In genomic region chr1:98661544-98662353, GRCh38 we compare ENCODE assay signal across 8 cellular contexts. TPM values are rescaled to one million over a fixed set of nuclear protein-coding genes. Genes with fewer than 3 reads are reported as not detected.
DNase-seq lines count a peak whose midpoint lies in the region; ATAC-seq and TF ChIP-seq lines count a peak whose summit lies in the region.

SNX7 (plus strand) TSS chr1:98661721; CDS start chr1:98661732, 11 bp downstream.

- POLR2A ChIA-PET in SK-N-SH (lab: Yijun Ruan, JAX) = interaction anchor here (1.2 kb wide), 2 partner anchors 9 to 10 kb away, joined by 3 to 5 read pairs; no protein-coding TSS in a partner anchor

- H3K4me1 ChIP-seq in SK-N-SH (ENCODE audit: control insufficient read depth in 1 of 2, insufficient read depth in 2 of 2, low read depth in 1 of 2, low read length in 1 of 2) (peaks cover 0 to 13% of the 10 kb centered on the region in 2 experiments; a peak in 2 of 4 replicates), spleen (peaks cover 0 to 28% (median 17%) of the 10 kb centered on the region in 6 donors)

- peak; percentile 88 for DNase-seq in DMS 273 (lab: John Stamatoyannopoulos, UW; ENCODE audit: unreplicated experiment)
- peak in 1 of 2 experiments; percentile 9 for DNase-seq in HL-60 (ENCODE audit: low read depth in 1 of 2, low spot score in 1 of 2)
- peak; percentile 97 for DNase-seq in SK-N-SH
- peak; percentile 26 to 90 (median 62) for DNase-seq in dorsolateral prefrontal cortex
- DNase-seq in left colon = peak; percentile 83 to 86
- peak; percentile 90 for DNase-seq in spleen
- no peak for DNase-seq in MV-4-11 (lab: John Stamatoyannopoulos, UW)

- H3K9me2 ChIP-seq in SK-N-SH = no peaks in the 10 kb centered on the region

- no peaks in the 10 kb centered on the region; the same call in 1 of the 2 replicates for H4K20me1 ChIP-seq in SK-N-SH (ENCODE audit: insufficient read depth)

- H3K27me3 ChIP-seq in HL-60 (ENCODE audit: insufficient read depth, poor library complexity, severe bottlenecking) (peaks cover 23% of the 10 kb centered on the region), SK-N-SH (ENCODE audit: insufficient read depth) (no peaks in the 10 kb centered on the region), dorsolateral prefrontal cortex (no peaks in the 10 kb centered on the region), spleen (replicated peaks in 1 of 7) (peaks cover 0 to 50% (median 13%) of the 10 kb centered on the region in 7 donors)

- intact Hi-C loops in dorsolateral prefrontal cortex (cut with DNase I) (loop anchor here in 1 of 2 donors (10.0 kb wide), 1 partner anchor 343 kb away; the partner anchor contains the start of gene PLPPR5), left colon (cut with DNase I, micrococcal nuclease) (no loop called here), spleen (cut with DNase I; ENCODE audit: low total_unique reads) (no loop called here)

- H3K4me3 ChIP-seq in HL-60 (replicated peaks; ENCODE audit: insufficient read depth, low read length) (0 out of 2 replicates have a peak within 1 kb of the TSS, but pooled peaks have one; percentile 1), SK-N-SH (ENCODE audit: low read depth in 2 of 2, low read length in 1 of 2) (peak within 1 kb of the TSS; percentile 83 to 93), dorsolateral prefrontal cortex (peak within 1 kb of the TSS; percentile 65 to 94 (median 84)), spleen (peak within 1 kb of the TSS; percentile 29 to 76 (median 64))

- ATAC-seq in GM19455 (IDR thresholded peaks at IDR 0.05; ENCODE audit: unreplicated experiment) (peak; percentile 62), left colon (peak; percentile 86)

- peaks cover 15% of the 10 kb centered on the region for H3F3A ChIP-seq in SK-N-SH (replicated peaks; ENCODE audit: insufficient read depth)

- no peaks in the 10 kb centered on the region for H3K36me3 ChIP-seq in SK-N-SH (replicated peaks in 1 of 2; ENCODE audit: control insufficient read depth in 1 of 2, insufficient read depth in 2 of 2, low read length in 1 of 2)
- H3K36me3 ChIP-seq in spleen = no peaks in the 10 kb centered on the region

- CTCF ChIA-PET in SK-N-SH (lab: Yijun Ruan, JAX) = interaction anchor here (0.6 to 1.4 kb wide), 4 partner anchors 10 to 194 kb away, joined by 3 to 6 read pairs (median 4); no protein-coding TSS in a partner anchor

- peak in 1 of 3 donors; percentile 33 for TF ChIP-seq POLR2A in spleen (IDR thresholded peaks at IDR 0.05)

- peak within 1 kb of the TSS; percentile 93 for H2AFZ ChIP-seq in SK-N-SH (ENCODE audit: low read depth)

- TF ChIP-seq EP300 in SK-N-SH (IDR thresholded peaks at IDR 0.05; ENCODE audit: borderline replicate concordance in 1 of 2, low read depth in 1 of 2, low read length in 1 of 2) = no peak

- H3K27ac ChIP-seq in HL-60 (replicated peaks) = no peak within 1 kb of the TSS
- H3K27ac ChIP-seq in SK-N-SH (ENCODE audit: low read depth in 2 of 2, low read length in 1 of 2) = peak within 1 kb of the TSS; percentile 82 to 90
- peak within 1 kb of the TSS in 57 of 59 donors; percentile 3 to 89 (median 78) for H3K27ac ChIP-seq in dorsolateral prefrontal cortex
- peak within 1 kb of the TSS; percentile 55 to 85 (median 78) for H3K27ac ChIP-seq in spleen

- H3K9me3 ChIP-seq in SK-N-SH = no peaks in the 10 kb centered on the region
- H3K9me3 ChIP-seq in spleen = no peaks in the 10 kb centered on the region

- WGBS in SK-N-SH (ENCODE audit: low lambda C conversion rate) = 0% methylated on average over 15 of the region's 80 CpGs
- WGBS in spleen, 5 donors = 0 to 2% (median 1%) methylated on average over 25 to 80 of the region's 80 CpGs

- H3K4me2 ChIP-seq in SK-N-SH = peak within 1 kb of the TSS; percentile 78

- no peak for TF ChIP-seq CTCF in HL-60 (IDR thresholded peaks at IDR 0.05; ENCODE audit: insufficient read depth, low read length)
- TF ChIP-seq CTCF in SK-N-SH (IDR thresholded peaks at IDR 0.05) = peak; percentile 49
- peak in 25 of 56 donors; percentile 6 to 54 (median 25) for TF ChIP-seq CTCF in dorsolateral prefrontal cortex (IDR thresholded peaks at IDR 0.05 in 54 of 56, conservative IDR thresholded peaks at IDR 0.05 in 2 of 56; ENCODE audit: low read depth in 1 of 56, partially characterized antibody in 56 of 56)
- peak in 2 of 11 experiments; percentile 11 to 22 for TF ChIP-seq CTCF in spleen (IDR thresholded peaks at IDR 0.05 in 8 of 11, conservative IDR thresholded peaks at IDR 0.05 in 3 of 11)

- peaks cover 45% of the 10 kb centered on the region for H3K79me2 ChIP-seq in SK-N-SH (ENCODE audit: insufficient read depth)

- peak; percentile 15; the same call in 1 of the 2 replicates for TF ChIP-seq RAD21 in SK-N-SH (IDR thresholded peaks at IDR 0.05; ENCODE audit: low read length)

- peak within 1 kb of the TSS; percentile 87 for H3K9ac ChIP-seq in SK-N-SH

TF ChIP-seq in SK-N-SH, 30 proteins besides CTCF, POLR2A, EP300 and RAD21 (continues in another document):
- no peak for TF ChIP-seq REST (IDR thresholded peaks at IDR 0.05; ENCODE audit: low read depth, low read length)
- no peak for TF ChIP-seq ZBTB33 (IDR thresholded peaks at IDR 0.05; ENCODE audit: borderline replicate concordance, low read depth)
- no peak for TF ChIP-seq RFX5 (IDR thresholded peaks at IDR 0.05; ENCODE audit: low read length)
- no peak for TF ChIP-seq RCOR1 (IDR thresholded peaks at IDR 0.05; ENCODE audit: low read length)
- no peak for TF ChIP-seq SMC3 (IDR thresholded peaks at IDR 0.05; ENCODE audit: low read depth, low read length)
- peak; percentile 77 for TF ChIP-seq NRF1 (IDR thresholded peaks at IDR 0.05; ENCODE audit: low read depth, low read length)
- no peak for TF ChIP-seq USF1 (IDR thresholded peaks at IDR 0.05; ENCODE audit: borderline replicate concordance, low read depth)
- TF ChIP-seq JUND (IDR thresholded peaks at IDR 0.05) = no peak
- no peak for TF ChIP-seq FOXM1 (IDR thresholded peaks at IDR 0.05; ENCODE audit: low read depth)
- no peak for TF ChIP-seq GABPA (IDR thresholded peaks at IDR 0.05; ENCODE audit: low read depth)
- TF ChIP-seq RXRA (IDR thresholded peaks at IDR 0.05; ENCODE audit: borderline replicate concordance, low read depth) = no peak
- TF ChIP-seq FOSL2 (IDR thresholded peaks at IDR 0.05; ENCODE audit: borderline replicate concordance, low read depth) = no peak
- TF ChIP-seq NFIC (IDR thresholded peaks at IDR 0.05; ENCODE audit: borderline replicate concordance) = no peak
- no peak for TF ChIP-seq EZH2phosphoT487 (IDR thresholded peaks at IDR 0.05; ENCODE audit: borderline replicate concordance, low read depth)
- TF ChIP-seq TEAD4 (IDR thresholded peaks at IDR 0.05; ENCODE audit: borderline replicate concordance, insufficient read depth) = no peak
- TF ChIP-seq MXI1 (IDR thresholded peaks at IDR 0.05; ENCODE audit: low read depth, low read length) = peak; percentile 31; the same call in 1 of the 2 replicates

RNA-seq across cellular contexts. Expression of gene SNX7, which starts in this region (rescaled TPM):
- polyA plus RNA-seq in SK-N-SH (2012; rRNA removed) (16.0 and 51.3 TPM in 2 replicates), spleen (1 to 10 TPM; 2.3 to 6.3 (median 3.2) TPM)
- polyA plus RNA-seq in SK-N-SH (2012; cell fraction: cytosol; rRNA removed) = 27.8 and 41.1 TPM in 2 replicates
- 3.1 and 7.6 TPM in 2 replicates for polyA plus RNA-seq in SK-N-SH (2012; cell fraction: nucleus; rRNA removed)
- total RNA-seq in dorsolateral prefrontal cortex (10 to 100 TPM in 112 of 120 experiments, 1 to 10 TPM in 8; 7.2 to 19.6 (median 12.7) TPM), left colon (10 to 100 TPM; 43.9 to 45.9 TPM), spleen (10 to 100 TPM in 3 of 7 donors, 1 to 10 TPM in 4; 5.0 to 11.5 (median 9.4) TPM)

Comparison
In these comparisons a context has a peak if more than half of its experiments do, and no peak if none do; other contexts are left out.
1. H3K4me3 ChIP-seq: peak in every context shown above with its lines; median percentile 88 in SK-N-SH; 84 in dorsolateral prefrontal cortex; 64 in spleen; 1 in HL-60.